Comparison of ENCODE assay signal across 7 cellular contexts in the genomic region with DNA sequence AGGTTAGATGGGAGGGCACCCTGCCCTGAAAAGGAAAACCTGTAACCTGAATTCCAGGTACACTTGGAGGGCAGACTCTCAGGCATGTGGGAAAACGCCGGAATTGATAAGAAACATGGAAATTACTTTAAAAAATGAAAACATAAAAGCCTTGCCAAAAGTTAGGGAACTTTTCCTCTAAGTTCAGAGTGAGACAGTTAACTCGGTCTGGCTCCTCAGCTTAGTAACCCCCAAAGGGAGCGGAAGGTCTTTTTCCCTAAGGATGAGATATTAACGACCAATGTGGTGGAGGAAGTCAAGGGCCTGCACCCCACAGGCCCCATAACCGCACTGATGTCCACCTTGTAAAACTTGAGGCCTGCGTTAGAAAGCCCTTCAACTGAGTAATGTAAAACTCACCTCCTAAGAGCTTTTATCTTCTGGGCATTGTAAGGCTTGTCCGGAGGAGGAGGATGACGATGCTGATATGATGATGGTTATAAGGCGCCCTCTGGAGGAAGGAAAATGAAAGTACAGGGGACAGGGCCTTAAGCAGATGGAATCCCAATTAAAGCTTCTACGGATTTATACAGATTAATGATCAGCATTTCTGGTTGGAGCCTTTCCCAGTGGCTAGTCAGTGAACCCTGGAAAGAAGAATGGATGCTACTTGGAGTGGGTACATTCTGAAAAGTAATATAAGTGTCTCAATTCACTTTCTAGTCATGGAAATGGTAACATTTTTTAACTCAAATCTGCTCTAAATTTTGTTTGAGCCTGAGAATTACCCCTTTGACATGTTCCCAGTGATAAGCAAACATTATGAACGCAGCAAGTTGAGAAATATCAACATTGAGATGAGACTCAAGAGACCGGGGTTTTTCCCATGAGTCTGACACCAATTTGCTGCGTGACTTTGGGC. TPM values are rescaled to one million over a fixed set of nuclear protein-coding genes. Genes with fewer than 3 reads are reported as not detected.
DNase-seq lines count a peak whose midpoint lies in the region; ATAC-seq lines count a peak whose summit lies in the region.

No MANE protein-coding gene starts in this region.

- ATAC-seq in GM21360 (IDR thresholded peaks at IDR 0.05; ENCODE audit: unreplicated experiment) (peak; percentile 92), HG03565 (IDR thresholded peaks at IDR 0.05; ENCODE audit: unreplicated experiment) (peak; percentile 93), right cardiac atrium (peak; percentile 81 to 83)

- no peaks in the 10 kb centered on the region for H3K9me3 ChIP-seq in ES-I3 (ENCODE audit: control insufficient read depth, insufficient read depth, low read length)
- H3K9me3 ChIP-seq in right cardiac atrium (ENCODE audit: control insufficient read depth, low read length), result no peaks in the 10 kb centered on the region

- H3K27ac ChIP-seq in angular gyrus (ENCODE audit: low read depth, low read length) (peak overlapping the region; percentile 62), right cardiac atrium (ENCODE audit: low read length) (peak overlapping the region; percentile 89)

- 15% methylated on average over 14 of the region's 14 CpGs for WGBS in right cardiac atrium

- peak overlapping the region; percentile 64 for H3K4me3 ChIP-seq in right cardiac atrium (ENCODE audit: low read length)

- peak overlapping the region; percentile 93 for H3K9ac ChIP-seq in ES-I3 (ENCODE audit: low read depth, low read length)

- H3K4me1 ChIP-seq in ES-I3 (ENCODE audit: insufficient read depth, low read length), result peaks cover 8% of the 10 kb centered on the region
- no peaks in the 10 kb centered on the region for H3K4me1 ChIP-seq in right cardiac atrium (ENCODE audit: control insufficient read depth, insufficient read depth, low read length)

- peak; percentile 16 for DNase-seq in NCI-H774 (lab: John Stamatoyannopoulos, UW)
- peak in 1 of 3 donors; percentile 19 for DNase-seq in right cardiac atrium
- DNase-seq in renal cortical epithelial cell (ENCODE audit: low read depth), result peak; percentile 87

- intact Hi-C loops in right cardiac atrium (cut with DNase I), result loop anchor here in 2 of 4 donors (2.0 to 5.0 kb wide), 2 partner anchors 98 to 99 kb away; no protein-coding TSS in a partner anchor

- H3K27me3 ChIP-seq in right cardiac atrium (ENCODE audit: control insufficient read depth, insufficient read depth), result no peaks in the 10 kb centered on the region

- 0 out of 2 replicates have a peak, but pooled peaks cover 3% of the 10 kb centered on the region for H3K36me3 ChIP-seq in ES-I3 (ENCODE audit: insufficient read depth, low read length)

RNA-seq across cellular contexts. Expression of a gene that starts 0.7 kb away (rescaled TPM):
- 100 to 1,000 TPM; 127 to 259 (median 202) TPM for total RNA-seq in right cardiac atrium
- 115 TPM for polyA plus RNA-seq in right cardiac atrium
- total RNA-seq in renal cortical epithelial cell, result 7.3 and 237 TPM in 2 replicates
